In the genomic region with DNA sequence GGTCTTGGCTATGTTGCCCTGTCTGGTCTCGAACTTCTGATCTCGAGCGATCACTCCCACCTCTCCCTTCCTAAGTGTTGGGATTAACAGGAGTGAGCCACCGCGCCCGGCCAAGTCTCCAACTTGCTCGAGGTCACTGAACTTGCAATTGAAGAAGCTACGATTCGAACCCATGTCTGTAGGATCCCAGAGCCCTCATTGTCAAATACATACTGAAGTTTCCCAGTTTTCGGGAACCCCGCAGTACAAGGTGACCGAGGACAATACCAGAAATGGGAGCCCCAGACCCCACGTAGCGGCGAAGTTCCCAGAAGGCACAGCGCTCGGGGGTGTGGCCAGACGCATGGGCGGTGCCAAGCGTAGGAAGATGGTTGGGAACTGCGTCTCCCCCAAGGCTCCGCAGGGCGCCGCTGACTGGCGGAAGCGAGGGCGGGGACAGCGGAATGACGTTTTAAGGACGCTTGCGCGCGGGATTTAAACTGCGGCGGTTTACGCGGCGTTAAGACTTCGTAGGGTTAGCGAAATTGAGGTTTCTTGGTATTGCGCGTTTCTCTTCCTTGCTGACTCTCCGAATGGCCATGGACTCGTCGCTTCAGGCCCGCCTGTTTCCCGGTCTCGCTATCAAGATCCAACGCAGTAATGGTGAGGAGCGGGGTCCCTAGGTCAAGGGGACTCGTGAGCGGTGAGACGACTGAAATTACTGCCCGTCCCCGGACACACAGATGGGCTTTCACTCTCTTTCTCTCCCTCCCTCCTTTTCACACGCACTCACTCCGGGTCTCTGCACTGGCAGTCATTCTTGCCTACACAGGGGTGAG, we compare ENCODE assay signal across 1 cellular context.
TF ChIP-seq lines count a peak whose summit lies in the region.

Gene KIF2C (plus strand): TSS at position 477 of the 818 bp plus-strand sequence. CDS start 96 bp downstream, at position 573.

TF ChIP-seq in GM12878, 131 proteins besides CTCF, POLR2A, EP300 and RAD21 (continued from another document and continues in another):
- TF ChIP-seq, protein P1, sequence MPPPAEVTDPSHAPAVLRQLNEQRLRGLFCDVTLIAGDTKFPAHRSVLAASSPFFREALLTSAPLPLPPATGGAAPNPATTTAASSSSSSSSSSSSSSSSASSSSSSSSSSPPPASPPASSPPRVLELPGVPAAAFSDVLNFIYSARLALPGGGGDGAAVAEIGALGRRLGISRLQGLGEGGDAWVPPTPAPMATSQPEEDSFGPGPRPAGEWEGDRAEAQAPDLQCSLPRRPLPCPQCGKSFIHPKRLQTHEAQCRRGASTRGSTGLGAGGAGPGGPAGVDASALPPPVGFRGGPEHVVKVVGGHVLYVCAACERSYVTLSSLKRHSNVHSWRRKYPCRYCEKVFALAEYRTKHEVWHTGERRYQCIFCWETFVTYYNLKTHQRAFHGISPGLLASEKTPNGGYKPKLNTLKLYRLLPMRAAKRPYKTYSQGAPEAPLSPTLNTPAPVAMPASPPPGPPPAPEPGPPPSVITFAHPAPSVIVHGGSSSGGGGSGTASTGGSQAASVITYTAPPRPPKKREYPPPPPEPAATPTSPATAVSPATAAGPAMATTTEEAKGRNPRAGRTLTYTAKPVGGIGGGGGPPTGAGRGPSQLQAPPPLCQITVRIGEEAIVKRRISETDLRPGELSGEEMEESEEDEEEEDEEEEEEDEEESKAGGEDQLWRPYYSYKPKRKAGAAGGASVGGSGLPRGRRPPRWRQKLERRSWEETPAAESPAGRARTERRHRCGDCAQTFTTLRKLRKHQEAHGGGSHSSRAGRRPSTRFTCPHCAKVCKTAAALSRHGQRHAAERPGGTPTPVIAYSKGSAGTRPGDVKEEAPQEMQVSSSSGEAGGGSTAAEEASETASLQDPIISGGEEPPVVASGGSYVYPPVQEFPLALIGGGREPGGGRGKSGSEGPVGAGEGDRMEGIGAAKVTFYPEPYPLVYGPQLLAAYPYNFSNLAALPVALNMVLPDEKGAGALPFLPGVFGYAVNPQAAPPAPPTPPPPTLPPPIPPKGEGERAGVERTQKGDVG (CRISPR knock-in tag; IDR thresholded peaks at IDR 0.05): no peak
- TF ChIP-seq CBFB (IDR thresholded peaks at IDR 0.05; ENCODE audit: low read depth): peak; percentile 74
- no peak for TF ChIP-seq STAT3 (IDR thresholded peaks at IDR 0.05; ENCODE audit: low read depth, low read length)
- TF ChIP-seq SP1 (IDR thresholded peaks at IDR 0.05; ENCODE audit: low read depth, low read length): peak; percentile 78
- TF ChIP-seq BCLAF1 (IDR thresholded peaks at IDR 0.05): no peak
- peak; percentile 53; the same call in 1 of the 2 replicates for TF ChIP-seq PAX5 (IDR thresholded peaks at IDR 0.05; ENCODE audit: borderline replicate concordance, low read depth, low read length)
- peak; percentile 70 for TF ChIP-seq GABPA (IDR thresholded peaks at IDR 0.05; ENCODE audit: low read depth)
- TF ChIP-seq CEBPZ (IDR thresholded peaks at IDR 0.05; ENCODE audit: low read depth, low read length): 0 out of 2 replicates have a peak, but pooled peaks have one; percentile 18
- TF ChIP-seq FOXK2 (IDR thresholded peaks at IDR 0.05): no peak
- TF ChIP-seq MLLT1 (IDR thresholded peaks at IDR 0.05): peak; percentile 30; the same call in 1 of the 2 replicates
- peak; percentile 62 for TF ChIP-seq SMAD1 (IDR thresholded peaks at IDR 0.05; ENCODE audit: low read depth, partially characterized antibody)
- peak; percentile 24; the same call in 1 of the 2 replicates for TF ChIP-seq MTA3 (IDR thresholded peaks at IDR 0.05; ENCODE audit: borderline replicate concordance, low read length)
- no peak; the same call in 1 of the 2 replicates for TF ChIP-seq TCF3 (IDR thresholded peaks at IDR 0.05; ENCODE audit: borderline replicate concordance, insufficient read depth, low read depth, low read length)
- TF ChIP-seq ELK1 (IDR thresholded peaks at IDR 0.05; ENCODE audit: low read depth, low read length): no peak
- TF ChIP-seq YY1 (IDR thresholded peaks at IDR 0.05; ENCODE audit: low read depth, low read length): peak; percentile 40; the same call in 1 of the 2 replicates
- peak; percentile 88 for TF ChIP-seq FOXM1 (IDR thresholded peaks at IDR 0.05; ENCODE audit: low read depth, low read length)
- TF ChIP-seq RFX5 (IDR thresholded peaks at IDR 0.05; ENCODE audit: low read depth, low read length): peak; percentile 61; the same call in 1 of the 2 replicates
- no peak for TF ChIP-seq ZSCAN29 (IDR thresholded peaks at IDR 0.05)
- no peak for TF ChIP-seq ZNF622 (IDR thresholded peaks at IDR 0.05)
- TF ChIP-seq HDAC2 (IDR thresholded peaks at IDR 0.05): no peak
- TF ChIP-seq CUX1 (IDR thresholded peaks at IDR 0.05; ENCODE audit: insufficient replicate concordance, low read depth, low read length): no peak
- TF ChIP-seq TARDBP (IDR thresholded peaks at IDR 0.05; ENCODE audit: borderline replicate concordance): no peak
- 0 out of 2 replicates have a peak, but pooled peaks have one; percentile 40 for TF ChIP-seq IRF4 (IDR thresholded peaks at IDR 0.05; ENCODE audit: low read depth, low read length)
- TF ChIP-seq RCOR1 (conservative IDR thresholded peaks at IDR 0.05; ENCODE audit: low read depth, low read length): no peak
- peak; percentile 52 to 83; a peak in 2 of 3 replicates for TF ChIP-seq EGR1 (IDR thresholded peaks at IDR 0.05; ENCODE audit: borderline replicate concordance in 1 of 2, low read depth in 2 of 2, low read length in 2 of 2)
- TF ChIP-seq MEF2B (IDR thresholded peaks at IDR 0.05; ENCODE audit: partially characterized antibody, poor library complexity, severe bottlenecking): no peak
- TF ChIP-seq, protein P2, sequence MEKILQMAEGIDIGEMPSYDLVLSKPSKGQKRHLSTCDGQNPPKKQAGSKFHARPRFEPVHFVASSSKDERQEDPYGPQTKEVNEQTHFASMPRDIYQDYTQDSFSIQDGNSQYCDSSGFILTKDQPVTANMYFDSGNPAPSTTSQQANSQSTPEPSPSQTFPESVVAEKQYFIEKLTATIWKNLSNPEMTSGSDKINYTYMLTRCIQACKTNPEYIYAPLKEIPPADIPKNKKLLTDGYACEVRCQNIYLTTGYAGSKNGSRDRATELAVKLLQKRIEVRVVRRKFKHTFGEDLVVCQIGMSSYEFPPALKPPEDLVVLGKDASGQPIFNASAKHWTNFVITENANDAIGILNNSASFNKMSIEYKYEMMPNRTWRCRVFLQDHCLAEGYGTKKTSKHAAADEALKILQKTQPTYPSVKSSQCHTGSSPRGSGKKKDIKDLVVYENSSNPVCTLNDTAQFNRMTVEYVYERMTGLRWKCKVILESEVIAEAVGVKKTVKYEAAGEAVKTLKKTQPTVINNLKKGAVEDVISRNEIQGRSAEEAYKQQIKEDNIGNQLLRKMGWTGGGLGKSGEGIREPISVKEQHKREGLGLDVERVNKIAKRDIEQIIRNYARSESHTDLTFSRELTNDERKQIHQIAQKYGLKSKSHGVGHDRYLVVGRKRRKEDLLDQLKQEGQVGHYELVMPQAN (conservative IDR thresholded peaks at IDR 0.05): peak; percentile 100
- peak; percentile 92 for TF ChIP-seq MXI1 (IDR thresholded peaks at IDR 0.05; ENCODE audit: low read depth, low read length)
- no peak for TF ChIP-seq KAT2A (conservative IDR thresholded peaks at IDR 0.05; ENCODE audit: control insufficient read depth, low read depth, low read length)
- no peak for TF ChIP-seq BRCA1 (IDR thresholded peaks at IDR 0.05; ENCODE audit: low read depth, low read length)
